8 cellular contexts compared by ENCODE assay signal in the genomic region with DNA sequence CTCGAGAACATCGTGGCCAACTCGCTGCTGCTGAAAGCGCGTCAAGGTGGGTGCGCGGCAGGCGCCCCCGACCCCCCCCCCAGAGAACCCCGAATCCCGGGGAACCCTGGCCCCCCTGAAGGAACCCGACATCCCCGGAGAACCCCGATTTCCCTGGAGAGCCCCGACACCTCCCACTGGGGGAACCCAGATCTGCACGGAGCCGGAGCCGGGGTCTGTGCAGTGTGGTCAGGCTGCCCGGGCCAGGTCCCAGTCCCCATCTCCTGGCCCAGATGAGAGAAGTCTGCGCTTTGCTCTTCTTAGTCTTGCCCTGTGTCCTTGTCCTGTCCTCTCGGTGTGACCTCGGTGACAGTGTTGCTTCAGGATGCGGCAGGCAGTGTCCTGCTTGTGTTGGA. TPM values are rescaled to one million over a fixed set of nuclear protein-coding genes. Genes with fewer than 3 reads are reported as not detected.
DNase-seq lines count a peak whose midpoint lies in the region; ATAC-seq and TF ChIP-seq lines count a peak whose summit lies in the region.

No MANE protein-coding gene starts in this region.

- H3K27me3 ChIP-seq in BE2C = no peaks in the 10 kb centered on the region
- no peaks in the 10 kb centered on the region for H3K27me3 ChIP-seq in Loucy (ENCODE audit: insufficient read depth, low read length, poor library complexity, severe bottlenecking)
- H3K27me3 ChIP-seq in mucosa of rectum (ENCODE audit: control insufficient read depth in 2 of 2, insufficient read depth in 2 of 2, low read length in 2 of 2) = no peaks in the 10 kb centered on the region

- H3K36me3 ChIP-seq in BE2C (peaks cover 19% of the 10 kb centered on the region), Loucy (ENCODE audit: insufficient read depth, low read length) (no peaks in the 10 kb centered on the region), mucosa of rectum (ENCODE audit: control insufficient read depth in 2 of 2, insufficient read depth in 2 of 2, low read length in 2 of 2) (no peaks in the 10 kb centered on the region)

- H3K27ac ChIP-seq in mucosa of rectum (ENCODE audit: low read depth in 2 of 2, low read length in 2 of 2) = peak overlapping the region in 1 of 2 donors; percentile 38

- ATAC-seq in HG02588 (IDR thresholded peaks at IDR 0.05; ENCODE audit: unreplicated experiment) (no peak), HG03439 (IDR thresholded peaks at IDR 0.05; ENCODE audit: unreplicated experiment) (no peak)

- TF ChIP-seq CTCF in BE2C (IDR thresholded peaks at IDR 0.05; ENCODE audit: low read depth, low read length) (no peak), Loucy (conservative IDR thresholded peaks at IDR 0.05; ENCODE audit: low read length) (no peak)

- H3K79me2 ChIP-seq in Loucy (ENCODE audit: insufficient read depth, low read length) = peaks cover 49% of the 10 kb centered on the region

- H4K20me1 ChIP-seq in Loucy (ENCODE audit: insufficient read depth, low read length, poor library complexity, severe bottlenecking) = peaks cover 23% of the 10 kb centered on the region

- peak overlapping the region; percentile 97 for H2AFZ ChIP-seq in Loucy (ENCODE audit: low read length)

- H3K9me2 ChIP-seq in Loucy (replicated peaks; ENCODE audit: low read depth, low read length) = no peaks in the 10 kb centered on the region

- H3K4me1 ChIP-seq in BE2C = no peaks in the 10 kb centered on the region
- H3K4me1 ChIP-seq in Loucy (ENCODE audit: insufficient read depth, low read length, poor library complexity, severe bottlenecking) = peaks cover 11% of the 10 kb centered on the region
- H3K4me1 ChIP-seq in mucosa of rectum (ENCODE audit: control insufficient read depth in 2 of 2, insufficient read depth in 2 of 2, low read length in 2 of 2) = peaks cover 15 to 17% of the 10 kb centered on the region in 2 donors

- H3F3A ChIP-seq in Loucy (ENCODE audit: low read depth) = peaks cover 7% of the 10 kb centered on the region; the same call in 1 of the 2 replicates

- H3K9ac ChIP-seq in Loucy (ENCODE audit: low read depth, low read length, poor library complexity, severe bottlenecking) (peak overlapping the region; percentile 77), mucosa of rectum (ENCODE audit: low read depth in 1 of 2, low read length in 2 of 2) (peak overlapping the region; percentile 1 to 77)

- peak overlapping the region; percentile 84 for H3K4me3 ChIP-seq in BE2C (ENCODE audit: low read depth, low read length)
- H3K4me3 ChIP-seq in Loucy (ENCODE audit: low read length, poor library complexity, severe bottlenecking) = peak overlapping the region; percentile 77
- peak overlapping the region; percentile 72 to 86 for H3K4me3 ChIP-seq in mucosa of rectum (ENCODE audit: low read length in 2 of 2)

- H3K9me3 ChIP-seq in BE2C (no peaks in the 10 kb centered on the region), Loucy (ENCODE audit: insufficient read depth, low read depth, low read length) (no peaks in the 10 kb centered on the region), mucosa of rectum (ENCODE audit: control insufficient read depth in 2 of 2, low read length in 2 of 2) (no peaks in the 10 kb centered on the region)

- no peak for DNase-seq in BE2C
- DNase-seq in dermis blood vessel endothelial cell = peak; percentile 17
- no peak for DNase-seq in NCI-H446 (lab: John Stamatoyannopoulos, UW)
- no peak for DNase-seq in NCI-H2107 (lab: John Stamatoyannopoulos, UW)

- peak overlapping the region; percentile 92 for H3K4me2 ChIP-seq in Loucy (ENCODE audit: low read depth, low read length, poor library complexity, severe bottlenecking)

RNA-seq across cellular contexts. Expression of a gene that starts 0.7 kb away (rescaled TPM):
- polyA plus RNA-seq in BE2C (2012; ENCODE audit: insufficient read depth, insufficient read length, low read depth) = 3.8 TPM
- total RNA-seq in dermis blood vessel endothelial cell = 3.4 and 4.4 TPM in 2 replicates

RNA-seq across cellular contexts. Expression of a gene that starts 0.9 kb away (rescaled TPM):
- 44.8 TPM for polyA plus RNA-seq in BE2C (2012; ENCODE audit: insufficient read depth, insufficient read length, low read depth)
- total RNA-seq in dermis blood vessel endothelial cell = 18.5 and 32.4 TPM in 2 replicates
